ENCODE assay signal across 8 cellular contexts in genomic region chr9:33473643-33474352, GRCh38.
DNase-seq lines count a peak whose midpoint lies in the region; ATAC-seq and TF ChIP-seq lines count a peak whose summit lies in the region.

NOL6 (minus strand) TSS chr9:33473924; CDS start chr9:33473842, 82 bp downstream.

- peaks cover 16% of the 10 kb centered on the region for H3K36me3 ChIP-seq in GM06990 (ENCODE audit: control insufficient read depth, insufficient read depth, low read length)

- no peaks in the 10 kb centered on the region for H3K9me3 Mint-ChIP-seq in activated naive CD4-positive, alpha-beta T cell treated with anti-CD3 and anti-CD28 coated beads, Interleukin-2, amount 50 U/mL, for 24 hours

- H3K27me3 ChIP-seq in GM06990 (replicated peaks; ENCODE audit: control insufficient read depth, insufficient read depth, low read length) = no peaks in the 10 kb centered on the region

- no peak for TF ChIP-seq CTCF in GM06990 (IDR thresholded peaks at IDR 0.05; ENCODE audit: insufficient read depth, low read length, poor library complexity, severe bottlenecking)

- peak within 1 kb of the TSS; percentile 86 for H3K4me3 ChIP-seq in GM06990 (replicated peaks; ENCODE audit: low read depth, low read length)

- H3K4me1 Mint-ChIP-seq in activated naive CD4-positive, alpha-beta T cell treated with anti-CD3 and anti-CD28 coated beads, Interleukin-2, amount 50 U/mL, for 24 hours = peaks cover 30% of the 10 kb centered on the region

- DNase-seq in GM06990 (ENCODE audit: extremely low read depth, insufficient read length) = peak; percentile 95
- DNase-seq in NCI-H1092 (lab: John Stamatoyannopoulos, UW) = peak; percentile 100
- DNase-seq in germinal center (ENCODE audit: low spot score) = peak; percentile 97
- peak; percentile 98 for DNase-seq in non-pigmented ciliary epithelial cell (ENCODE audit: low read depth)
- peak; percentile 100 for DNase-seq in superior temporal gyrus (ENCODE audit: extremely low spot score)

- H3K27ac Mint-ChIP-seq in activated naive CD4-positive, alpha-beta T cell treated with anti-CD3 and anti-CD28 coated beads, Interleukin-2, amount 50 U/mL, for 24 hours = peak within 1 kb of the TSS; percentile 99

- ATAC-seq in HG02588 (IDR thresholded peaks at IDR 0.05; ENCODE audit: unreplicated experiment) (peak; percentile 99), SK-N-SH treated with all-trans-retinoic acid at 6 μM for 48 hours (peak; percentile 99)

- peak within 1 kb of the TSS; percentile 100 for H3K4me3 Mint-ChIP-seq in activated naive CD4-positive, alpha-beta T cell treated with anti-CD3 and anti-CD28 coated beads, Interleukin-2, amount 50 U/mL, for 24 hours

- peaks cover 15% of the 10 kb centered on the region for H3K36me3 Mint-ChIP-seq in activated naive CD4-positive, alpha-beta T cell treated with anti-CD3 and anti-CD28 coated beads, Interleukin-2, amount 50 U/mL, for 24 hours

- H3K27me3 Mint-ChIP-seq in activated naive CD4-positive, alpha-beta T cell treated with anti-CD3 and anti-CD28 coated beads, Interleukin-2, amount 50 U/mL, for 24 hours = no peaks in the 10 kb centered on the region

TF ChIP-seq in SK-N-SH treated with all-trans-retinoic acid at 6 μM for 48 hours, 23 proteins besides CTCF, POLR2A, EP300 and RAD21:
- TF ChIP-seq GLIS3 (CRISPR knock-in tag; IDR thresholded peaks at IDR 0.05) (no peak), TOX (CRISPR knock-in tag; IDR thresholded peaks at IDR 0.05; ENCODE audit: borderline replicate concordance) (no peak), ZC3H10 (CRISPR knock-in tag; IDR thresholded peaks at IDR 0.05) (no peak), ZNF8 (CRISPR knock-in tag; IDR thresholded peaks at IDR 0.05) (no peak), ARNTL (CRISPR knock-in tag; IDR thresholded peaks at IDR 0.05; ENCODE audit: borderline replicate concordance, low read depth) (no peak), CSDC2 (CRISPR knock-in tag; IDR thresholded peaks at IDR 0.05) (no peak), CREB5 (CRISPR knock-in tag; IDR thresholded peaks at IDR 0.05; ENCODE audit: low read depth) (no peak)

Comparison
In these comparisons a context has a peak if more than half of its experiments do, and no peak if none do; other contexts are left out.
1. Peak in every context shown above with its lines: DNase-seq, ATAC-seq and H3K4me3 ChIP-seq.